ENCODE assay signal across 1 cellular context in the genomic region with DNA sequence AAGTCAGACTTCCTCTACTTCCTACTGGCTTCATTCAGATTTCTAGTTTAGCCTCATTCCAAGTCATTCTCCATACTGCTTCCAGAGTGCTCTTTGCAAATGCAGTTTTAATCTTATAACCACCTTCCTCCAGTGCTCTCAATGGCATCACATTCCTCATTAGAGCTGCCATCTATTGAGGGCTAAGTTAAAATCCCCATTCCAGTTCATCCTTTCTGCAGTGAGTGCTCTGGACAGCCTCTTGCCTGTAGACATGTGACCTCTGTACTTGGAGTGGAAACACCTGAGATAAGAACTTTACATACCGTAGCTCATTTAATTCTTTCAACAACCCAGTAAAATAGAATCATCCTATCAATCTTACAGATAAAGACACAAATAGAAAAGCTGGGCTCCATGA.
TF ChIP-seq lines count a peak whose summit lies in the region.

No MANE protein-coding gene starts in this region.

TF ChIP-seq in GM23338, 12 proteins besides CTCF, POLR2A, EP300 and RAD21 (continued from another document):
- no peak for TF ChIP-seq ETS1 (IDR thresholded peaks at IDR 0.05)
- TF ChIP-seq JUNB (IDR thresholded peaks at IDR 0.05; ENCODE audit: unreplicated experiment): no peak
- TF ChIP-seq EZH2phosphoT487 (IDR thresholded peaks at IDR 0.05; ENCODE audit: unreplicated experiment): no peak
